Comparison of ENCODE assay signal across 12 cellular contexts in genomic region chr1:26721669-26722355, GRCh38. TPM values are rescaled to one million over a fixed set of nuclear protein-coding genes. Genes with fewer than 3 reads are reported as not detected.
DNase-seq lines count a peak whose midpoint lies in the region; ATAC-seq and TF ChIP-seq lines count a peak whose summit lies in the region.
"Had no signal": no experiment of that assay in that cellular context is flagged by ENCODE, and none has a peak within 500 bp of the region (broad histone marks: within the 10 kb centered on the region; RNA-seq: fewer than 3 reads in every experiment).

No MANE protein-coding gene starts in this region.

- BruUV-seq in MCF 10A (replicated peaks; lab: Mats Ljungman, UMichigan): no TSS peak

- H3K4me1 Mint-ChIP-seq in MCF 10A (ENCODE audit: insufficient read depth, unreplicated experiment) (peaks cover 36% of the 10 kb centered on the region), type B pancreatic cell (ENCODE audit: unreplicated experiment) (peaks cover 74% of the 10 kb centered on the region)
- peaks cover 74 to 81% of the 10 kb centered on the region in 2 donors for H3K4me1 Mint-ChIP-seq in effector memory CD8-positive, alpha-beta T cell (ENCODE audit: low read depth in 2 of 2)

- H3K27ac ChIP-seq in breast epithelium: no peak overlapping the region
- H3K27ac ChIP-seq in SK-N-MC: peak overlapping the region; percentile 96

- H3K36me3 Mint-ChIP-seq in MCF 10A (ENCODE audit: insufficient read depth, unreplicated experiment) (peaks cover 18% of the 10 kb centered on the region), type B pancreatic cell (peaks cover 22% of the 10 kb centered on the region)
- H3K36me3 Mint-ChIP-seq in effector memory CD8-positive, alpha-beta T cell (ENCODE audit: insufficient read depth): peaks cover 37% of the 10 kb centered on the region

- H3K4me3 Mint-ChIP-seq in MCF 10A (ENCODE audit: unreplicated experiment): no peak overlapping the region
- peak overlapping the region; percentile 63 to 65 for H3K4me3 Mint-ChIP-seq in effector memory CD8-positive, alpha-beta T cell
- H3K4me3 Mint-ChIP-seq in type B pancreatic cell: peak overlapping the region; percentile 40

- H3K9me3 ChIP-seq in breast epithelium (no peaks in the 10 kb centered on the region), SK-N-MC (ENCODE audit: low read depth, low read length) (no peaks in the 10 kb centered on the region)

- H3K4me3 ChIP-seq in breast epithelium: no peak overlapping the region
- no peak overlapping the region for H3K4me3 ChIP-seq in SK-N-MC

- TF ChIP-seq CTCF in MCF 10A (IDR thresholded peaks at IDR 0.05; ENCODE audit: unreplicated experiment): no peak
- TF ChIP-seq CTCF in breast epithelium (IDR thresholded peaks at IDR 0.05): no peak
- TF ChIP-seq CTCF in type B pancreatic cell (conservative IDR thresholded peaks at IDR 0.05): no peak

- POLR2A ChIA-PET in MCF 10A (lab: Yijun Ruan, JAX): interaction anchor here (0.7 to 4.9 kb wide), 4 partner anchors 11 to 107 kb away, joined by 4 to 40 read pairs (median 21); partner anchors contain the start of gene ARID1A

- TF ChIP-seq POLR2A in breast epithelium (IDR thresholded peaks at IDR 0.05): no peak

- CTCF ChIA-PET in MCF 10A (lab: Yijun Ruan, JAX): interaction anchor here (1.3 kb wide), 1 partner anchor 18 kb away, joined by 3 read pairs; no protein-coding TSS in a partner anchor

- peaks cover under 1 to 21% of the 10 kb centered on the region in 2 donors for H3K4me1 ChIP-seq in breast epithelium

- ATAC-seq in effector memory CD8-positive, alpha-beta T cell (replicated peaks): peak; percentile 40
- ATAC-seq: Right ventricle myocardium inferior had no signal

- intact Hi-C loops in MCF 10A (cut with micrococcal nuclease) (loop anchor here (5.0 kb wide), 1 partner anchor 50 kb away; no protein-coding TSS in a partner anchor), breast epithelium (cut with DNase I; ENCODE audit: low total_unique reads) (no loop called here)

- H3K9ac ChIP-seq in SK-N-MC (ENCODE audit: insufficient read length): no peak overlapping the region

- DNase-seq in MCF 10A (ENCODE audit: unreplicated experiment) (no peak), breast epithelium (ENCODE audit: low spot score in 2 of 2) (no peak), SK-N-MC (ENCODE audit: low read depth, low spot score) (no peak), type B pancreatic cell (ENCODE audit: extremely low spot score, unreplicated experiment) (no peak), NCI-H2107 (lab: John Stamatoyannopoulos, UW) (no peak), A172 (ENCODE audit: low spot score) (no peak), amygdala (lab: John Stamatoyannopoulos, UW) (no peak)
- DNase-seq in effector memory CD8-positive, alpha-beta T cell: no peak
- DNase-seq: activated gamma-delta T cell treated with Interleukin-2 at 50 U/mL for 16 hours, C1 segment of cervical spinal cord, NCI-H187 had no signal

- H3K27me3 ChIP-seq in breast epithelium: no peaks in the 10 kb centered on the region

- peak overlapping the region; percentile 78 for H3K27ac Mint-ChIP-seq in MCF 10A (ENCODE audit: low read depth, unreplicated experiment)
- H3K27ac Mint-ChIP-seq in effector memory CD8-positive, alpha-beta T cell: peak overlapping the region; percentile 42 to 87
- H3K27ac Mint-ChIP-seq in type B pancreatic cell: peak overlapping the region; percentile 1

- H3K27me3 Mint-ChIP-seq in MCF 10A (ENCODE audit: insufficient read depth, unreplicated experiment) (no peaks in the 10 kb centered on the region), type B pancreatic cell (no peaks in the 10 kb centered on the region)
- no peaks in the 10 kb centered on the region for H3K27me3 Mint-ChIP-seq in effector memory CD8-positive, alpha-beta T cell

- H3K36me3 ChIP-seq in breast epithelium (no peaks in the 10 kb centered on the region), SK-N-MC (ENCODE audit: insufficient read depth, low read length) (peaks cover 14% of the 10 kb centered on the region)

- H3K9me3 Mint-ChIP-seq in MCF 10A (ENCODE audit: unreplicated experiment) (no peaks in the 10 kb centered on the region), type B pancreatic cell (no peaks in the 10 kb centered on the region)
- H3K9me3 Mint-ChIP-seq in effector memory CD8-positive, alpha-beta T cell: no peaks in the 10 kb centered on the region

RNA-seq across cellular contexts. Expression of gene ARID1A, which starts 26.0 kb away (rescaled TPM):
- 54.2 and 56.9 TPM in 2 replicates for total RNA-seq in MCF 10A (2022)
- 10 to 100 TPM; 32.8 to 41.9 (median 35.4) TPM for total RNA-seq in breast epithelium
- 106 and 121 TPM in 2 replicates for total RNA-seq in type B pancreatic cell (ENCODE audit: low replicate concordance)
- 8.3 and 9.8 TPM in 2 replicates for total RNA-seq in A172 (2014; rRNA removed; shearing (Covaris generic))

Comparison
In these comparisons a context has a peak if more than half of its experiments do, and no peak if none do; other contexts are left out.
1. H3K27ac Mint-ChIP-seq: peak in every context shown above with its lines; median percentile 78 in MCF 10A; 64 in effector memory CD8-positive, alpha-beta T cell; 1 in type B pancreatic cell.